Comparison of ENCODE assay signal across 8 cellular contexts in the genomic region with DNA sequence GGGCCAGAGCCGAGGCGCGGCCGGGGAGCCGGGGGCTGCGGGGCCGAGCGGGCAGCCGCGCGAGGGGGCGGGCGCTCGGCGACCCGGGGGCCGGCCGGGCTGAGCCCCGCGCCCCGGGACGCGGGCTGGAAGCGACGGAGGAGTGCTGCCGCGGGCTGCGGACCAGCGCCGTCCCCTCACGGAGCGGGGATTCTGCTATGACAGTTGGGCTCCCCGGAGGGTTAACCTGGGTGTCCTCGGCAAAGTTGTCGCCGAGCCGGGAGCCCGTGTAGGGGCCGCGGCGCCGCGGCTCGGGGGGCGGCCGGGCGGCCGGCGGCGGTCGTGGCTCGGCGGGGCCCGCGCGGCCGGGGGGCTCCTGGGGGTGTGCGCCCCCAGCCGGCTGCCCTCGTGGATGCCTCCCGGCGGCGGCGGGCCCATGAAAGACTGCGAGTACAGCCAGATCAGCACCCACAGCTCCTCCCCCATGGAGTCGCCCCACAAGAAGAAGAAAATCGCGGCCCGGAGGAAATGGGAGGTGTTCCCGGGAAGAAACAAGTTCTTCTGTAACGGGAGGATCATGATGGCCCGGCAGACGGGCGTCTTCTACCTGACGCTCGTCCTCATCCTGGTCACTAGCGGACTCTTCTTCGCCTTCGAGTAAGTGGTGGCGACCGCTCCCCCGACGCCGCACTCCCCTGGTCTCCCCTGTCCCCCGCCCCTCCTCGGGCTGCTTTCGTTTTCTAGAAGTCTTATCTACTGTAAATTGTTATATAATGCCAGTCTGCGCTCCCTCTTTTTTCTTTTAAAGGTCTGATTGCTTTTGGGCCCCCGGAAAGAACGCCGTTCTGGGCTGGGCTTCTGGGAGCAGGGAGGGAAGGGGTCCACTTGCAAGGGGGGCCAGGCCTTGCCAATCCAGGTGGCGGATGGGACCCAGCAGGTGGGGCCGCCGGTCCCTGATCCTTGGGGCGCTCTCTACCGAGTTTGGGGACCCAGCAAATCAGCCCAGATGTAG. TPM values are rescaled to one million over a fixed set of nuclear protein-coding genes. Genes with fewer than 3 reads are reported as not detected.
DNase-seq lines count a peak whose midpoint lies in the region; ATAC-seq and TF ChIP-seq lines count a peak whose summit lies in the region.

No MANE protein-coding gene starts in this region.

- DNase-seq in ACHN, result peak; percentile 50
- peak; percentile 68 for DNase-seq in RKO (ENCODE audit: low spot score)
- DNase-seq in activated naive CD4-positive, alpha-beta T cell (lab: John Stamatoyannopoulos, UW), result peak in 3 of 4 experiments; percentile 14 to 47 (median 32)
- no peak for DNase-seq in neuronal stem cell (ENCODE audit: low spot score)
- DNase-seq in testis, result peak; percentile 79

- H3K36me3 ChIP-seq in gastroesophageal sphincter (no peaks in the 10 kb centered on the region), neuronal stem cell (replicated peaks in 1 of 2; ENCODE audit: control insufficient read depth in 2 of 2, insufficient read depth in 2 of 2, low read length in 2 of 2) (no peaks in the 10 kb centered on the region), testis (ENCODE audit: low read depth, missing control alignments) (no peaks in the 10 kb centered on the region)

- H3K9ac ChIP-seq in neuronal stem cell (ENCODE audit: low read depth, low read length, poor library complexity), result peak overlapping the region; percentile 51

- peaks cover 2% of the 10 kb centered on the region for H3K79me1 ChIP-seq in neuronal stem cell (ENCODE audit: low read depth, low read length)

- TF ChIP-seq CTCF in gastroesophageal sphincter (IDR thresholded peaks at IDR 0.05) (peak in 2 of 4 experiments; percentile 14 to 17), testis (IDR thresholded peaks at IDR 0.05) (no peak)

- H3K4me2 ChIP-seq in neuronal stem cell (ENCODE audit: insufficient read depth, low read length, poor library complexity, severe bottlenecking), result peak overlapping the region; percentile 92

- intact Hi-C loops in testis (cut with DNase I; ENCODE audit: low total_unique reads), result no loop called here

- H3K27ac ChIP-seq in gastroesophageal sphincter, result peak overlapping the region; percentile 44 to 95 (median 94)
- H3K27ac ChIP-seq in neuronal stem cell (replicated peaks; ENCODE audit: low read length), result no peak overlapping the region
- H3K27ac ChIP-seq in testis, result peak overlapping the region; percentile 76 to 95

- H3K4me3 ChIP-seq in gastroesophageal sphincter, result peak overlapping the region; percentile 92 to 99
- H3K4me3 ChIP-seq in neuronal stem cell (ENCODE audit: low read length in 2 of 2), result peak overlapping the region; percentile 87 to 91
- peak overlapping the region; percentile 73 to 95 for H3K4me3 ChIP-seq in testis

- in situ Hi-C loops in ACHN (cut with HindIII; ENCODE audit: low pct_ligation_motif_present, low pct_unique_long_range_greater_than_20kb, low sequenced_read_pairs), result no loop called here

- H3K4me1 ChIP-seq in gastroesophageal sphincter (peaks cover 0 to 26% (median 9%) of the 10 kb centered on the region in 3 donors), neuronal stem cell (ENCODE audit: control insufficient read depth in 2 of 2, insufficient read depth in 1 of 2, low read depth in 1 of 2, low read length in 2 of 2) (peaks cover 0 to 8% of the 10 kb centered on the region in 2 donors), testis (peaks cover 22% of the 10 kb centered on the region)

- peak; percentile 14 for ATAC-seq in GM18861 (IDR thresholded peaks at IDR 0.05; ENCODE audit: unreplicated experiment)
- ATAC-seq in HG03135 (IDR thresholded peaks at IDR 0.05; ENCODE audit: unreplicated experiment), result peak; percentile 18
- ATAC-seq in gastroesophageal sphincter, result no peak

- TF ChIP-seq EP300 in gastroesophageal sphincter (IDR thresholded peaks at IDR 0.05), result no peak

- H3K27me3 ChIP-seq in gastroesophageal sphincter (no peaks in the 10 kb centered on the region), neuronal stem cell (ENCODE audit: control insufficient read depth in 3 of 3, insufficient read depth in 3 of 3, low read depth in 1 of 3, low read length in 3 of 3) (peaks cover 0 to 8% (median 3%) of the 10 kb centered on the region in 3 experiments), testis (no peaks in the 10 kb centered on the region)

- no peak overlapping the region for H4K91ac ChIP-seq in neuronal stem cell (ENCODE audit: low read depth, low read length, poor library complexity)

- peak overlapping the region; percentile 56 for H3K23ac ChIP-seq in neuronal stem cell (ENCODE audit: low read depth, low read length, poor library complexity)

- peak overlapping the region; percentile 78 for H2AFZ ChIP-seq in neuronal stem cell (ENCODE audit: low read length)

- peak overlapping the region; percentile 60 for H2BK15ac ChIP-seq in neuronal stem cell (ENCODE audit: low read length)

- H3K4ac ChIP-seq in neuronal stem cell (ENCODE audit: low read length), result no peak overlapping the region

- WGBS in gastroesophageal sphincter (ENCODE audit: low coverage in 1 of 2), 2 donors, result 11% methylated on average over 3 of the region's 96 CpGs; no CpG with 5 or more reads in 1 of the 2 donors
- WGBS in neuronal stem cell (ENCODE audit: extremely low coverage in 2 of 2, insufficient read length in 2 of 2, insufficient replicate concordance in 1 of 2), 2 donors, result no CpG with 5 or more reads among the region's 96 CpGs
- WGBS in testis, 2 donors, result 1% methylated on average over 29 to 72 of the region's 96 CpGs

- TF ChIP-seq POLR2A in gastroesophageal sphincter (IDR thresholded peaks at IDR 0.05) (no peak), testis (IDR thresholded peaks at IDR 0.05) (no peak)

- H4K8ac ChIP-seq in neuronal stem cell (ENCODE audit: low read depth, low read length), result no peak overlapping the region

- no peak overlapping the region for H3K14ac ChIP-seq in neuronal stem cell (ENCODE audit: low read length)

- H2BK5ac ChIP-seq in neuronal stem cell (ENCODE audit: low read length), result no peak overlapping the region

- H2BK120ac ChIP-seq in neuronal stem cell (ENCODE audit: low read depth, low read length), result peak overlapping the region; percentile 16

- H2AK5ac ChIP-seq in neuronal stem cell (ENCODE audit: low read depth, low read length), result no peak overlapping the region

- peak overlapping the region; percentile 88 for H3K18ac ChIP-seq in neuronal stem cell (ENCODE audit: low read length)

- H2BK12ac ChIP-seq in neuronal stem cell (ENCODE audit: low read length), result no peak overlapping the region

- H3K9me3 ChIP-seq in gastroesophageal sphincter, result no peaks in the 10 kb centered on the region
- no peaks in the 10 kb centered on the region for H3K9me3 ChIP-seq in neuronal stem cell (replicated peaks in 1 of 2; ENCODE audit: control insufficient read depth in 2 of 2, insufficient read depth in 1 of 2, low read depth in 1 of 2, low read length in 2 of 2)
- no peaks in the 10 kb centered on the region for H3K9me3 ChIP-seq in testis

RNA-seq across cellular contexts. Expression of a gene that starts 0.9 kb away (rescaled TPM):
- 10 to 100 TPM in 1 of 4 donors, 1 to 10 TPM in 3; 7.3 to 14.4 (median 8.1) TPM for total RNA-seq in gastroesophageal sphincter
- 9.4 TPM for polyA plus RNA-seq in neuronal stem cell (2013, experiment 1 of 2)
- 9.2 TPM for polyA plus RNA-seq in neuronal stem cell (2013, experiment 2 of 2)
- 10 to 100 TPM; 67.9 to 74.9 TPM for total RNA-seq in testis
- 28.5 TPM for polyA plus RNA-seq in testis (ENCODE audit: insufficient read depth, low read depth, low replicate concordance)

RNA-seq across cellular contexts. Expression of a gene that starts 58.6 kb away (rescaled TPM):
- 1 to 10 TPM; 6.6 to 8.4 (median 7.6) TPM for total RNA-seq in gastroesophageal sphincter
- polyA plus RNA-seq in neuronal stem cell (2013, experiment 1 of 2), result 6.3 TPM
- polyA plus RNA-seq in neuronal stem cell (2013, experiment 2 of 2), result 6.7 TPM
- total RNA-seq in testis, result 10 to 100 TPM; 10.3 to 11.9 TPM
- 8.9 TPM for polyA plus RNA-seq in testis (ENCODE audit: insufficient read depth, low read depth, low replicate concordance)

Comparison
In these comparisons a context has a peak if more than half of its experiments do, and no peak if none do; other contexts are left out.
1. RNA of a gene that starts 0.9 kb away (total RNA-seq): 67.9 to 74.9 TPM in testis; 7.3 to 14.4 TPM in gastroesophageal sphincter; every median in the first group is over 4 times any median in the second.
2. Peak in every context shown above with its lines, with median percentiles within 50 percentile points of each other: H3K4me3 ChIP-seq.